25 cellular contexts compared by ENCODE assay signal in genomic region chr4:8141935-8142334, GRCh38. TPM values are rescaled to one million over a fixed set of nuclear protein-coding genes. Genes with fewer than 3 reads are reported as not detected.
DNase-seq lines count a peak whose midpoint lies in the region; ATAC-seq and TF ChIP-seq lines count a peak whose summit lies in the region.
"Had no signal": no experiment of that assay in that cellular context is flagged by ENCODE, and none has a peak within 500 bp of the region (broad histone marks: within the 10 kb centered on the region; RNA-seq: fewer than 3 reads in every experiment).

No MANE protein-coding gene starts in this region.

- ATAC-seq in heart left ventricle, result peak; percentile 65 to 73 (median 70)
- ATAC-seq in omental fat pad (ENCODE audit: low FRiP score), result peak; percentile 26
- ATAC-seq in stimulated activated effector memory CD8-positive, alpha-beta T cell treated with anti-CD3 and anti-CD28 coated beads, Interleukin-12 subunit alpha, Interleukin-12 subunit beta, amount 100 ng/mL, for 72 hours, result peak; percentile 28
- no peak for ATAC-seq in activated CD8-positive, alpha-beta T cell treated with anti-CD3 and anti-CD28 coated beads for 36 hours
- ATAC-seq: CD8-positive, alpha-beta T cell; GM12878; HCT116 had no signal

- POLR2A ChIA-PET in activated CD8-positive, alpha-beta T cell treated with anti-CD3 and anti-CD28 coated beads for 36 hours (lab: Charles Lee), result no interaction called here

- no peak overlapping the region for H3K4me3 Mint-ChIP-seq in stimulated activated effector memory CD8-positive, alpha-beta T cell treated with anti-CD3 and anti-CD28 coated beads, Interleukin-12 subunit alpha, Interleukin-12 subunit beta, amount 100 ng/mL, for 72 hours
- H3K4me3 Mint-ChIP-seq in activated CD8-positive, alpha-beta T cell treated with anti-CD3 and anti-CD28 coated beads for 36 hours, result no peak overlapping the region
- H3K4me3 Mint-ChIP-seq: B cell; CD8-positive, alpha-beta T cell had no signal

- H3K9me3 Mint-ChIP-seq in stimulated activated effector memory CD8-positive, alpha-beta T cell treated with anti-CD3 and anti-CD28 coated beads, Interleukin-12 subunit alpha, Interleukin-12 subunit beta, amount 100 ng/mL, for 72 hours, result peaks cover 3% of the 10 kb centered on the region
- peaks cover 4% of the 10 kb centered on the region for H3K9me3 Mint-ChIP-seq in activated CD8-positive, alpha-beta T cell treated with anti-CD3 and anti-CD28 coated beads for 36 hours

- H3K36me3 Mint-ChIP-seq in stimulated activated effector memory CD8-positive, alpha-beta T cell treated with anti-CD3 and anti-CD28 coated beads, Interleukin-12 subunit alpha, Interleukin-12 subunit beta, amount 100 ng/mL, for 72 hours, result no peaks in the 10 kb centered on the region
- H3K36me3 Mint-ChIP-seq in activated CD8-positive, alpha-beta T cell treated with anti-CD3 and anti-CD28 coated beads for 36 hours (ENCODE audit: low read depth), result no peaks in the 10 kb centered on the region
- H3K36me3 Mint-ChIP-seq: CD8-positive, alpha-beta T cell had no signal

- H3K27me3 Mint-ChIP-seq in activated CD8-positive, alpha-beta T cell treated with anti-CD3 and anti-CD28 coated beads for 36 hours, result peaks cover 5% of the 10 kb centered on the region

- CTCF ChIA-PET in activated CD8-positive, alpha-beta T cell treated with anti-CD3 and anti-CD28 coated beads for 36 hours (lab: Charles Lee), result no interaction called here

- peak overlapping the region in 2 of 12 donors; percentile 18 to 23 for H3K4me3 ChIP-seq in heart left ventricle
- peak overlapping the region; percentile 39 for H3K4me3 ChIP-seq in left ventricle myocardium inferior
- H3K4me3 ChIP-seq in uterus, result no peak overlapping the region
- H3K4me3 ChIP-seq: GM12878, MG63, PC-9 had no signal

- TF ChIP-seq CTCF in heart left ventricle (IDR thresholded peaks at IDR 0.05) (no peak), left ventricle myocardium inferior (IDR thresholded peaks at IDR 0.05; ENCODE audit: borderline replicate concordance) (no peak), omental fat pad (IDR thresholded peaks at IDR 0.05) (no peak), uterus (IDR thresholded peaks at IDR 0.05) (no peak)
- no peak for TF ChIP-seq CTCF in activated CD8-positive, alpha-beta T cell treated with anti-CD3 and anti-CD28 coated beads for 36 hours (IDR thresholded peaks at IDR 0.05)

- peak in 3 of 5 donors; percentile 56 to 67 (median 57) for DNase-seq in heart left ventricle
- DNase-seq in left ventricle myocardium inferior, result peak; percentile 38
- DNase-seq in omental fat pad (ENCODE audit: low spot score), result no peak
- DNase-seq in stimulated activated effector memory CD8-positive, alpha-beta T cell treated with anti-CD3 and anti-CD28 coated beads, Interleukin-12 subunit alpha, Interleukin-12 subunit beta, amount 100 ng/mL, for 72 hours (ENCODE audit: low spot score in 2 of 2), result no peak
- DNase-seq in uterus, result no peak
- no peak for DNase-seq in activated CD8-positive, alpha-beta T cell treated with anti-CD3 and anti-CD28 coated beads for 36 hours
- DNase-seq in occipital lobe (lab: John Stamatoyannopoulos, UW), result no peak
- DNase-seq: Caco-2; CD8-positive, alpha-beta T cell; DMS 273 treated with DMSO at 0.1 percent for 48 hours; DMS79; EL; GDM1; IMR-90; KG1; MG63; NCI-H1694; NCI-H2081; NCI-H2227 treated with DMSO at 0.1 percent for 48 hours; PC-9; SHP77 had no signal

- intact Hi-C loops in heart left ventricle (cut with DNase I) (loop anchor here in 2 of 10 donors (5.0 to 10.0 kb wide), 2 partner anchors 87 to 90 kb away; no protein-coding TSS in a partner anchor), left ventricle myocardium inferior (cut with micrococcal nuclease) (no loop called here), uterus (cut with DNase I; ENCODE audit: low total_unique reads) (no loop called here)
- intact Hi-C loops in activated CD8-positive, alpha-beta T cell treated with anti-CD3 and anti-CD28 coated beads for 36 hours (cut with micrococcal nuclease), result no loop called here

- H3K9me3 ChIP-seq in heart left ventricle (peaks cover 0 to 3% (median 0%) of the 10 kb centered on the region in 12 donors), left ventricle myocardium inferior (replicated peaks) (peaks cover 10% of the 10 kb centered on the region), uterus (no peaks in the 10 kb centered on the region)
- H3K9me3 ChIP-seq: Caco-2, MG63 had no signal

- H3K27ac Mint-ChIP-seq in stimulated activated effector memory CD8-positive, alpha-beta T cell treated with anti-CD3 and anti-CD28 coated beads, Interleukin-12 subunit alpha, Interleukin-12 subunit beta, amount 100 ng/mL, for 72 hours, result no peak overlapping the region
- no peak overlapping the region for H3K27ac Mint-ChIP-seq in activated CD8-positive, alpha-beta T cell treated with anti-CD3 and anti-CD28 coated beads for 36 hours
- H3K27ac Mint-ChIP-seq: B cell; CD8-positive, alpha-beta T cell had no signal

- no peaks in the 10 kb centered on the region for H3K27me3 ChIP-seq in heart left ventricle
- H3K27me3 ChIP-seq in left ventricle myocardium inferior (ENCODE audit: low read depth), result no peaks in the 10 kb centered on the region
- no peaks in the 10 kb centered on the region for H3K27me3 ChIP-seq in uterus
- H3K27me3 ChIP-seq: MG63 had no signal

- H3K4me1 ChIP-seq in heart left ventricle (peaks cover 0 to 55% (median 27%) of the 10 kb centered on the region in 12 donors), left ventricle myocardium inferior (peaks cover 57% of the 10 kb centered on the region), uterus (peaks cover 0 to 5% of the 10 kb centered on the region in 2 donors)
- H3K4me1 ChIP-seq: Caco-2 had no signal

- no peaks in the 10 kb centered on the region for H3K4me1 Mint-ChIP-seq in stimulated activated effector memory CD8-positive, alpha-beta T cell treated with anti-CD3 and anti-CD28 coated beads, Interleukin-12 subunit alpha, Interleukin-12 subunit beta, amount 100 ng/mL, for 72 hours
- H3K4me1 Mint-ChIP-seq in activated CD8-positive, alpha-beta T cell treated with anti-CD3 and anti-CD28 coated beads for 36 hours (ENCODE audit: low read depth), result no peaks in the 10 kb centered on the region
- H3K4me1 Mint-ChIP-seq: B cell had no signal

- peak overlapping the region in 10 of 12 donors; percentile 40 to 87 (median 72) for H3K27ac ChIP-seq in heart left ventricle
- H3K27ac ChIP-seq in left ventricle myocardium inferior (replicated peaks), result peak overlapping the region; percentile 89
- H3K27ac ChIP-seq in uterus, result no peak overlapping the region
- H3K27ac ChIP-seq: C4-2B, PC-9 had no signal

- TF ChIP-seq POLR2A in heart left ventricle (IDR thresholded peaks at IDR 0.05), result no peak
- no peak for TF ChIP-seq POLR2A in uterus (IDR thresholded peaks at IDR 0.05)

- no peaks in the 10 kb centered on the region for H3K36me3 ChIP-seq in heart left ventricle
- no peaks in the 10 kb centered on the region for H3K36me3 ChIP-seq in left ventricle myocardium inferior
- no peaks in the 10 kb centered on the region for H3K36me3 ChIP-seq in uterus
- H3K36me3 ChIP-seq: MG63 had no signal

- WGBS in heart left ventricle, 4 donors, result 47 to 68% (median 58%) methylated on average over 8 to 9 of the region's 9 CpGs

RNA-seq across cellular contexts. Expression of gene ABLIM2, which starts 16.7 kb away (rescaled TPM):
- total RNA-seq in heart left ventricle (10 to 100 TPM; 14.3 to 25.8 (median 18.4) TPM), left ventricle myocardium inferior (43.5 TPM), omental fat pad (10 to 100 TPM; 10.1 to 34.2 (median 13.7) TPM), uterus (1 to 10 TPM in 2 of 4 donors, under 1 TPM in 2; 0.77 to 6.0 (median 1.5) TPM), occipital lobe (18.4 TPM)
- 10 to 100 TPM; 11.1 to 27.9 TPM for polyA plus RNA-seq in heart left ventricle
- total RNA-seq in activated CD8-positive, alpha-beta T cell treated with anti-CD3 and anti-CD28 coated beads for 36 hours, result under 1 TPM; 0.32 to 0.54 TPM

RNA-seq across cellular contexts. Expression of gene SH3TC1, which starts 57.2 kb away (rescaled TPM):
- total RNA-seq in heart left ventricle, result 10 to 100 TPM in 6 of 9 donors, 1 to 10 TPM in 3; 6.0 to 45.9 (median 11.5) TPM
- 1 to 10 TPM; 5.8 to 8.1 TPM for polyA plus RNA-seq in heart left ventricle
- total RNA-seq in left ventricle myocardium inferior, result 13.6 TPM
- 10 to 100 TPM; 23.0 to 70.3 (median 29.1) TPM for total RNA-seq in omental fat pad
- 10 to 100 TPM in 2 of 4 donors, 1 to 10 TPM in 2; 5.1 to 16.4 (median 11.3) TPM for total RNA-seq in uterus
- total RNA-seq in activated CD8-positive, alpha-beta T cell treated with anti-CD3 and anti-CD28 coated beads for 36 hours, result 10 to 100 TPM; 16.2 to 17.5 TPM
- total RNA-seq in occipital lobe, result 2.5 TPM

Comparison
In these comparisons a context has a peak if more than half of its experiments do, and no peak if none do; other contexts are left out.
1. DNase-seq: peak in heart left ventricle (3 of 5) and left ventricle myocardium inferior (single experiment); none in omental fat pad (single experiment), stimulated activated effector memory CD8-positive, alpha-beta T cell treated with anti-CD3 and anti-CD28 coated beads, Interleukin-12 subunit alpha, Interleukin-12 subunit beta, amount 100 ng/mL, for 72 hours (0 of 2), uterus (0 of 2), activated CD8-positive, alpha-beta T cell treated with anti-CD3 and anti-CD28 coated beads for 36 hours (single experiment) and occipital lobe (single experiment).
2. H3K27ac ChIP-seq: peak in heart left ventricle (10 of 12) and left ventricle myocardium inferior (single experiment); none in uterus (0 of 2).